9 cellular contexts compared by ENCODE assay signal in genomic region chr10:22690614-22691431, GRCh38. TPM values are rescaled to one million over a fixed set of nuclear protein-coding genes. Genes with fewer than 3 reads are reported as not detected.
DNase-seq lines count a peak whose midpoint lies in the region; ATAC-seq and TF ChIP-seq lines count a peak whose summit lies in the region.
"Had no signal": no experiment of that assay in that cellular context is flagged by ENCODE, and none has a peak within 500 bp of the region (broad histone marks: within the 10 kb centered on the region; RNA-seq: fewer than 3 reads in every experiment).

No MANE protein-coding gene starts in this region.

- ATAC-seq in GM18861 (IDR thresholded peaks at IDR 0.05; ENCODE audit: unreplicated experiment) (peak; percentile 36), HG03378 (IDR thresholded peaks at IDR 0.05; ENCODE audit: unreplicated experiment) (peak; percentile 36), lower lobe of right lung (peak; percentile 32 to 54)
- ATAC-seq: activated CD8-positive, alpha-beta memory T cell treated with anti-CD3 and anti-CD28 coated beads, Interleukin-2, amount 10 ng/mL, durations not matched to agents 7 days and 5 days had no signal

- TF ChIP-seq CTCF in lower lobe of right lung (IDR thresholded peaks at IDR 0.05) (no peak), chondrocyte (IDR thresholded peaks at IDR 0.05) (no peak)

- no peaks in the 10 kb centered on the region for H3K27me3 ChIP-seq in lower lobe of right lung (ENCODE audit: low read depth)

- H3K27ac Mint-ChIP-seq in activated naive CD8-positive, alpha-beta T cell treated with anti-CD3 and anti-CD28 coated beads for 36 hours = peak overlapping the region; percentile 49
- no peak overlapping the region for H3K27ac Mint-ChIP-seq in chondrocyte (ENCODE audit: unreplicated experiment)
- H3K27ac Mint-ChIP-seq: activated CD8-positive, alpha-beta memory T cell treated with anti-CD3 and anti-CD28 coated beads, Interleukin-2, amount 10 ng/mL, durations not matched to agents 7 days and 5 days had no signal

- H3K9me3 ChIP-seq in lower lobe of right lung = no peaks in the 10 kb centered on the region

- no peaks in the 10 kb centered on the region for H3K36me3 ChIP-seq in lower lobe of right lung

- H3K4me3 Mint-ChIP-seq in activated naive CD8-positive, alpha-beta T cell treated with anti-CD3 and anti-CD28 coated beads for 36 hours = no peak overlapping the region
- H3K4me3 Mint-ChIP-seq in chondrocyte (ENCODE audit: unreplicated experiment) = no peak overlapping the region
- H3K4me3 Mint-ChIP-seq: activated CD8-positive, alpha-beta memory T cell treated with anti-CD3 and anti-CD28 coated beads, Interleukin-2, amount 10 ng/mL, durations not matched to agents 7 days and 5 days had no signal

- no peak for DNase-seq in activated naive CD8-positive, alpha-beta T cell treated with anti-CD3 and anti-CD28 coated beads for 36 hours
- DNase-seq in lower lobe of right lung = no peak
- no peak for DNase-seq in central memory CD4-positive, alpha-beta T cell
- DNase-seq in NCI-H2107 (lab: John Stamatoyannopoulos, UW) = no peak
- no peak for DNase-seq in chondrocyte (ENCODE audit: low spot score)
- DNase-seq: activated CD8-positive, alpha-beta memory T cell treated with anti-CD3 and anti-CD28 coated beads, Interleukin-2, amount 10 ng/mL, durations not matched to agents 7 days and 5 days; nucleus accumbens had no signal

- no peak overlapping the region for H3K4me3 ChIP-seq in lower lobe of right lung

- H3K36me3 Mint-ChIP-seq in activated naive CD8-positive, alpha-beta T cell treated with anti-CD3 and anti-CD28 coated beads for 36 hours = peaks cover 46% of the 10 kb centered on the region
- H3K36me3 Mint-ChIP-seq in chondrocyte (ENCODE audit: low read depth) = no peaks in the 10 kb centered on the region

- peaks cover 33% of the 10 kb centered on the region for H3K4me1 ChIP-seq in lower lobe of right lung

- H3K27me3 Mint-ChIP-seq in activated naive CD8-positive, alpha-beta T cell treated with anti-CD3 and anti-CD28 coated beads for 36 hours = no peaks in the 10 kb centered on the region
- no peaks in the 10 kb centered on the region for H3K27me3 Mint-ChIP-seq in chondrocyte (ENCODE audit: low read depth)
- H3K27me3 Mint-ChIP-seq: activated CD8-positive, alpha-beta memory T cell treated with anti-CD3 and anti-CD28 coated beads, Interleukin-2, amount 10 ng/mL, durations not matched to agents 7 days and 5 days had no signal

- intact Hi-C loops in lower lobe of right lung (cut with DNase I) = no loop called here

- no peak overlapping the region for H3K27ac ChIP-seq in lower lobe of right lung

- H3K4me1 Mint-ChIP-seq in activated naive CD8-positive, alpha-beta T cell treated with anti-CD3 and anti-CD28 coated beads for 36 hours = peaks cover 87% of the 10 kb centered on the region
- peaks cover 21% of the 10 kb centered on the region for H3K4me1 Mint-ChIP-seq in chondrocyte (ENCODE audit: low read depth)

- peaks cover 7% of the 10 kb centered on the region for H3K9me3 Mint-ChIP-seq in activated naive CD8-positive, alpha-beta T cell treated with anti-CD3 and anti-CD28 coated beads for 36 hours
- H3K9me3 Mint-ChIP-seq in chondrocyte (ENCODE audit: low read depth) = no peaks in the 10 kb centered on the region

RNA-seq across cellular contexts. Expression of gene PIP4K2A, which starts 23.6 kb away (rescaled TPM):
- 100 to 1,000 TPM; 111 to 118 TPM for total RNA-seq in activated naive CD8-positive, alpha-beta T cell treated with anti-CD3 and anti-CD28 coated beads for 36 hours
- total RNA-seq in lower lobe of right lung (67.6 TPM), chondrocyte (29.5 to 44.1 TPM (median 44.0 TPM) in 3 replicates)
